ENCODE assay signal across 1 cellular context in the genomic region with DNA sequence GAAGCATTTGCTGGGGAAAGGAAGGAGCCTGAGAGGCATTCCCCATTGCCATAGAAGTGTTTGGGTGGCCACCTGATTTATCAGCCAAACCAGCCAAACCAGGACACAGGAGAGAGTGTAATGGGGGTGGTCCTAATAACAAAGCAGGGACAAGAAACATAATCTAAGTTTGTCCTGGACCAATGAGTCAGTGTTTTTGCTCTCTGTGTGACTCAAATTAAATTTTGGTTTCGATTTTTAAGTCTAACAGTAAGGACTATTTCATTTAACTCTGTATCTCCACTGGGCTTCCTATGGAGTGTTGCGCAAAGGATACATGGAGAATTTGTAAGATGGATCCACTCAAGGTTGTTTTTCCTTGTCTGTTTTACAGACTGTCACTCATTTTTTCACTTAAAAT.
TF ChIP-seq lines count a peak whose summit lies in the region.

No MANE protein-coding gene starts in this region.

TF ChIP-seq in IMR-90, 13 proteins besides CTCF, POLR2A, EP300 and RAD21:
- TF ChIP-seq CEBPB (IDR thresholded peaks at IDR 0.05; ENCODE audit: low read depth, low read length) (peak; percentile 67; the same call in 1 of the 2 replicates), MAFK (IDR thresholded peaks at IDR 0.05; ENCODE audit: low read depth, low read length) (no peak)
TF ChIP-seq in IMR-90: peak in this region for 1.
